16 cellular contexts compared by ENCODE assay signal in genomic region chr1:97904528-97904927, GRCh38. TPM values are rescaled to one million over a fixed set of nuclear protein-coding genes. Genes with fewer than 3 reads are reported as not detected.
DNase-seq lines count a peak whose midpoint lies in the region; ATAC-seq and TF ChIP-seq lines count a peak whose summit lies in the region.
"Had no signal": no experiment of that assay in that cellular context is flagged by ENCODE, and none has a peak within 500 bp of the region (broad histone marks: within the 10 kb centered on the region; RNA-seq: fewer than 3 reads in every experiment).

No MANE protein-coding gene starts in this region.

- no peaks in the 10 kb centered on the region for H3K9me3 Mint-ChIP-seq in natural killer cell treated with Interleukin-12 subunit alpha and Interleukin-12 subunit beta and Interleukin-15 and Interleukin-18, amount 100 ng/mL, for 72 hours
- H3K9me3 Mint-ChIP-seq in natural killer cell = no peaks in the 10 kb centered on the region
- H3K9me3 Mint-ChIP-seq: H9 had no signal

- ATAC-seq in natural killer cell treated with Interleukin-12 subunit alpha and Interleukin-12 subunit beta and Interleukin-15 and Interleukin-18, amount 100 ng/mL, for 72 hours = peak; percentile 33 to 70
- ATAC-seq in natural killer cell (no peak), GM18858 (IDR thresholded peaks at IDR 0.05; ENCODE audit: unreplicated experiment) (no peak)

- intact Hi-C loops in natural killer cell (cut with micrococcal nuclease) = no loop called here

- CTCF ChIA-PET in RWPE1 (lab: Yijun Ruan, JAX) = no interaction called here

- DNase-seq in natural killer cell treated with Interleukin-12 subunit alpha and Interleukin-12 subunit beta and Interleukin-15 and Interleukin-18, amount 100 ng/mL, for 72 hours (ENCODE audit: low spot score) = no peak
- DNase-seq in natural killer cell (no peak), RWPE1 (ENCODE audit: low spot score) (peak; percentile 18), fibroblast of the aortic adventitia (ENCODE audit: low read depth) (peak; percentile 82), NCI-H1694 treated with DMSO at 0.1 percent for 48 hours (lab: John Stamatoyannopoulos, UW) (no peak), cerebellar cortex (ENCODE audit: low spot score) (no peak)
- no peak for DNase-seq in stimulated activated CD8-positive, alpha-beta memory T cell treated with anti-CD3 and anti-CD28 coated beads, Interleukin-4, amount 100 ng/mL, for 48 hours
- DNase-seq: activated CD4-positive, CD25-positive, alpha-beta regulatory T cell treated with anti-CD3 and anti-CD28 coated beads, Interleukin-2, amount 50 U/mL, for 72 hours; CD8-positive, alpha-beta memory T cell; dermis blood vessel endothelial cell; H9; heart right ventricle; NCI-H510A had no signal

- H3K4me3 ChIP-seq in fibroblast of the aortic adventitia (ENCODE audit: low read depth, low read length) = peak overlapping the region; percentile 2
- H3K4me3 ChIP-seq: SJSA1 had no signal

- no peaks in the 10 kb centered on the region for H3K36me3 Mint-ChIP-seq in natural killer cell treated with Interleukin-12 subunit alpha and Interleukin-12 subunit beta and Interleukin-15 and Interleukin-18, amount 100 ng/mL, for 72 hours
- H3K36me3 Mint-ChIP-seq in natural killer cell = no peaks in the 10 kb centered on the region

- peaks cover 27 to 34% of the 10 kb centered on the region in 2 donors for H3K4me1 Mint-ChIP-seq in natural killer cell treated with Interleukin-12 subunit alpha and Interleukin-12 subunit beta and Interleukin-15 and Interleukin-18, amount 100 ng/mL, for 72 hours (ENCODE audit: low read depth in 2 of 2)
- peaks cover 34% of the 10 kb centered on the region in 2 donors for H3K4me1 Mint-ChIP-seq in natural killer cell
- H3K4me1 Mint-ChIP-seq: H9 had no signal

- peak overlapping the region; percentile 67 for H3K4me3 Mint-ChIP-seq in natural killer cell treated with Interleukin-12 subunit alpha and Interleukin-12 subunit beta and Interleukin-15 and Interleukin-18, amount 100 ng/mL, for 72 hours
- H3K4me3 Mint-ChIP-seq in natural killer cell = no peak overlapping the region
- H3K4me3 Mint-ChIP-seq: CD8-positive, alpha-beta memory T cell; H9 had no signal

- POLR2A ChIA-PET in RWPE1 (lab: Yijun Ruan, JAX; ENCODE audit: low non-redundant PET) = no interaction called here

- no peaks in the 10 kb centered on the region for H3K27me3 Mint-ChIP-seq in natural killer cell treated with Interleukin-12 subunit alpha and Interleukin-12 subunit beta and Interleukin-15 and Interleukin-18, amount 100 ng/mL, for 72 hours
- no peaks in the 10 kb centered on the region for H3K27me3 Mint-ChIP-seq in natural killer cell (ENCODE audit: low read depth in 2 of 2)
- H3K27me3 Mint-ChIP-seq: CD8-positive, alpha-beta memory T cell had no signal

- H3K27ac ChIP-seq in RWPE1 = no peak overlapping the region
- H3K27ac ChIP-seq: KMS-11, SJSA1 had no signal

- TF ChIP-seq CTCF in natural killer cell (IDR thresholded peaks at IDR 0.05) = no peak
- no peak for TF ChIP-seq CTCF in RWPE1 (conservative IDR thresholded peaks at IDR 0.05; ENCODE audit: low read depth)
- TF ChIP-seq CTCF in fibroblast of the aortic adventitia (IDR thresholded peaks at IDR 0.05; ENCODE audit: insufficient read depth, low read length) = no peak

- peak overlapping the region; percentile 72 to 95 for H3K27ac Mint-ChIP-seq in natural killer cell treated with Interleukin-12 subunit alpha and Interleukin-12 subunit beta and Interleukin-15 and Interleukin-18, amount 100 ng/mL, for 72 hours
- H3K27ac Mint-ChIP-seq in natural killer cell = peak overlapping the region in 1 of 2 donors; percentile 35
- H3K27ac Mint-ChIP-seq: H9 had no signal

RNA-seq across cellular contexts. Expression of gene DPYD, which starts 16.3 kb away (rescaled TPM):
- total RNA-seq in natural killer cell treated with Interleukin-12 subunit alpha and Interleukin-12 subunit beta and Interleukin-15 and Interleukin-18, amount 100 ng/mL, for 72 hours = 10 to 100 TPM; 33.9 to 34.8 TPM
- total RNA-seq in natural killer cell = 10 to 100 TPM; 56.6 to 66.7 (median 56.9) TPM
- total RNA-seq in fibroblast of the aortic adventitia (ENCODE audit: low replicate concordance) = 81.9 and 183 TPM in 2 replicates

Comparison
In these comparisons a context has a peak if more than half of its experiments do, and no peak if none do; other contexts are left out.
1. ATAC-seq: peak in natural killer cell treated with Interleukin-12 subunit alpha and Interleukin-12 subunit beta and Interleukin-15 and Interleukin-18, amount 100 ng/mL, for 72 hours (2 of 2); none in natural killer cell (0 of 3) and GM18858 (single experiment).
2. DNase-seq: peak in RWPE1 (single experiment) and fibroblast of the aortic adventitia (single experiment); none in natural killer cell treated with Interleukin-12 subunit alpha and Interleukin-12 subunit beta and Interleukin-15 and Interleukin-18, amount 100 ng/mL, for 72 hours (single experiment), natural killer cell (single experiment), NCI-H1694 treated with DMSO at 0.1 percent for 48 hours (single experiment), cerebellar cortex (single experiment) and stimulated activated CD8-positive, alpha-beta memory T cell treated with anti-CD3 and anti-CD28 coated beads, Interleukin-4, amount 100 ng/mL, for 48 hours (single experiment).